Comparison of ENCODE assay signal across 8 cellular contexts in genomic region chr17:42387663-42388380, GRCh38. TPM values are rescaled to one million over a fixed set of nuclear protein-coding genes. Genes with fewer than 3 reads are reported as not detected.
DNase-seq lines count a peak whose midpoint lies in the region; ATAC-seq and TF ChIP-seq lines count a peak whose summit lies in the region.

No MANE protein-coding gene starts in this region.

- CTCF ChIA-PET in GM10248 (lab: Yijun Ruan, JAX): interaction anchor here (0.7 to 30.0 kb wide), 9 partner anchors 9 to 203 kb away, joined by 3 to 890 read pairs (median 4); partner anchors contain the start of gene HCRT

- intact Hi-C loops in heart right ventricle (cut with DNase I): loop anchor here in 4 of 10 donors (2.0 to 5.0 kb wide), 4 partner anchors 19 to 66 kb away; no protein-coding TSS in a partner anchor

- peak overlapping the region; percentile 67 to 100 (median 90) for H3K4me3 ChIP-seq in heart right ventricle

- POLR2A ChIA-PET in GM10248 (lab: Yijun Ruan, JAX): interaction anchor here (0.5 to 1.7 kb wide), 15 partner anchors 9 to 980 kb away, joined by 3 to 10 read pairs (median 4); no protein-coding TSS in a partner anchor

- peaks cover 54% of the 10 kb centered on the region for H3K4me1 Mint-ChIP-seq in activated naive CD4-positive, alpha-beta T cell treated with anti-CD3 and anti-CD28 coated beads, Interleukin-2, amount 50 U/mL, for 24 hours

- peaks cover 0 to 17% (median 0%) of the 10 kb centered on the region in 9 donors for H3K36me3 ChIP-seq in heart right ventricle

- H3K4me1 ChIP-seq in heart right ventricle: peaks cover 0 to 57% (median 39%) of the 10 kb centered on the region in 9 donors

- no peaks in the 10 kb centered on the region for H3K9me3 Mint-ChIP-seq in activated naive CD4-positive, alpha-beta T cell treated with anti-CD3 and anti-CD28 coated beads, Interleukin-2, amount 50 U/mL, for 24 hours

- 0 to 1% methylated on average over 49 to 61 of the region's 61 CpGs for WGBS in heart right ventricle, 2 donors

- peaks cover 6% of the 10 kb centered on the region for H3K36me3 Mint-ChIP-seq in activated naive CD4-positive, alpha-beta T cell treated with anti-CD3 and anti-CD28 coated beads, Interleukin-2, amount 50 U/mL, for 24 hours

- ATAC-seq in HG02852 (IDR thresholded peaks at IDR 0.05; ENCODE audit: unreplicated experiment): peak; percentile 6
- peak in 7 of 8 donors; percentile 23 to 52 (median 32) for ATAC-seq in heart right ventricle
- ATAC-seq in HG03521 (IDR thresholded peaks at IDR 0.05; ENCODE audit: unreplicated experiment): no peak

- H3K27me3 ChIP-seq in heart right ventricle: no peaks in the 10 kb centered on the region

- peak overlapping the region; percentile 95 to 100 (median 100) for H3K27ac ChIP-seq in heart right ventricle

- DNase-seq in Daoy (ENCODE audit: low read depth) (peak; percentile 52), NOMO-1 treated with DMSO at 0.1 percent for 48 hours (lab: John Stamatoyannopoulos, UW; ENCODE audit: unreplicated experiment) (peak; percentile 39), heart right ventricle (peak; percentile 36 to 51), putamen (ENCODE audit: low spot score) (peak; percentile 55), GM10248 (ENCODE audit: extremely low spot score) (no peak)

- TF ChIP-seq CTCF in heart right ventricle (IDR thresholded peaks at IDR 0.05) (no peak), GM10248 (IDR thresholded peaks at IDR 0.05; ENCODE audit: control extremely low read depth, extremely low read depth, low read depth, missing control alignments) (no peak)

- H3K4me3 Mint-ChIP-seq in activated naive CD4-positive, alpha-beta T cell treated with anti-CD3 and anti-CD28 coated beads, Interleukin-2, amount 50 U/mL, for 24 hours: peak overlapping the region; percentile 95

- no peaks in the 10 kb centered on the region for H3K27me3 Mint-ChIP-seq in activated naive CD4-positive, alpha-beta T cell treated with anti-CD3 and anti-CD28 coated beads, Interleukin-2, amount 50 U/mL, for 24 hours

- H3K9me3 ChIP-seq in heart right ventricle: no peaks in the 10 kb centered on the region

- H3K27ac Mint-ChIP-seq in activated naive CD4-positive, alpha-beta T cell treated with anti-CD3 and anti-CD28 coated beads, Interleukin-2, amount 50 U/mL, for 24 hours: peak overlapping the region; percentile 100

RNA-seq across cellular contexts. Expression of gene STAT3, which starts 0.4 kb away (rescaled TPM):
- 24.9 and 28.6 TPM in 2 replicates for total RNA-seq in Daoy (2014; rRNA removed; shearing (Covaris generic))
- 100 to 1,000 TPM in 8 of 10 donors, 10 to 100 TPM in 2; 87.2 to 398 (median 115) TPM for total RNA-seq in heart right ventricle
- polyA plus RNA-seq in heart right ventricle: 10 to 100 TPM; 33.9 to 61.7 TPM

RNA-seq across cellular contexts. Expression of gene CAVIN1, which starts 35.2 kb away (rescaled TPM):
- total RNA-seq in Daoy (2014; rRNA removed; shearing (Covaris generic)): 192 and 215 TPM in 2 replicates
- 100 to 1,000 TPM; 176 to 300 (median 241) TPM for total RNA-seq in heart right ventricle
- polyA plus RNA-seq in heart right ventricle: 100 to 1,000 TPM; 131 to 198 TPM
